In the genomic region with DNA sequence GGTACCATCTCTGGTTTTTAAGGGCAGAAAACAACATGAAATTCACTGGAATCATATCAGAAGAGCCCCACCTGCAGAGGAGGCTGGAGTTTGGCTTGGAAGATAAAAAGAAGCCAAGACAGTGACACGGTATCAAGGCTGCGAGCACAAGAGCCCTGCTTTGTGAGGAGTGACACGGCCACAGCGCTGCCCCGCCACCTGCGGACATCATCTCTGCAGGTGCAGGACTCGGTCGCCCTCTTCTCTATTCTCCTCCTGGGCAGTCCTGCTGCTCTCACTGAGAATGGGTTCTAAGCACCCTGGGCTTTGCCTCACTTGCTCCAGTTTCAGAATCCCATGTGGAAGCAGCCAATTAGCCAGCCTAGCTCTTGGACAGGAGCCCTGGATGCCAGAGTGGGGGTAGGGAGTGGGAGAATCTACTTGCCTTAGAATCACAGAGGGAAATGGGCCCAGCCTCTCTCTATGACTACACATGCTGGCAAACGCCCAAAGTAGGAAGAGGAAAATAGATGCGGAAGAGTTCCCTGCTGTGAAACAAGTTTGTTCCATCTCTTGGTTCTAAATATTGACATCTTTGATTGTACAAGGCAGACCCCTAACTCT, we compare ENCODE assay signal across 1 cellular context.
TF ChIP-seq lines count a peak whose summit lies in the region.

No MANE protein-coding gene starts in this region.

TF ChIP-seq in GM23338, 12 proteins besides CTCF, POLR2A, EP300 and RAD21 (continued from another document):
- TF ChIP-seq, protein P1, sequence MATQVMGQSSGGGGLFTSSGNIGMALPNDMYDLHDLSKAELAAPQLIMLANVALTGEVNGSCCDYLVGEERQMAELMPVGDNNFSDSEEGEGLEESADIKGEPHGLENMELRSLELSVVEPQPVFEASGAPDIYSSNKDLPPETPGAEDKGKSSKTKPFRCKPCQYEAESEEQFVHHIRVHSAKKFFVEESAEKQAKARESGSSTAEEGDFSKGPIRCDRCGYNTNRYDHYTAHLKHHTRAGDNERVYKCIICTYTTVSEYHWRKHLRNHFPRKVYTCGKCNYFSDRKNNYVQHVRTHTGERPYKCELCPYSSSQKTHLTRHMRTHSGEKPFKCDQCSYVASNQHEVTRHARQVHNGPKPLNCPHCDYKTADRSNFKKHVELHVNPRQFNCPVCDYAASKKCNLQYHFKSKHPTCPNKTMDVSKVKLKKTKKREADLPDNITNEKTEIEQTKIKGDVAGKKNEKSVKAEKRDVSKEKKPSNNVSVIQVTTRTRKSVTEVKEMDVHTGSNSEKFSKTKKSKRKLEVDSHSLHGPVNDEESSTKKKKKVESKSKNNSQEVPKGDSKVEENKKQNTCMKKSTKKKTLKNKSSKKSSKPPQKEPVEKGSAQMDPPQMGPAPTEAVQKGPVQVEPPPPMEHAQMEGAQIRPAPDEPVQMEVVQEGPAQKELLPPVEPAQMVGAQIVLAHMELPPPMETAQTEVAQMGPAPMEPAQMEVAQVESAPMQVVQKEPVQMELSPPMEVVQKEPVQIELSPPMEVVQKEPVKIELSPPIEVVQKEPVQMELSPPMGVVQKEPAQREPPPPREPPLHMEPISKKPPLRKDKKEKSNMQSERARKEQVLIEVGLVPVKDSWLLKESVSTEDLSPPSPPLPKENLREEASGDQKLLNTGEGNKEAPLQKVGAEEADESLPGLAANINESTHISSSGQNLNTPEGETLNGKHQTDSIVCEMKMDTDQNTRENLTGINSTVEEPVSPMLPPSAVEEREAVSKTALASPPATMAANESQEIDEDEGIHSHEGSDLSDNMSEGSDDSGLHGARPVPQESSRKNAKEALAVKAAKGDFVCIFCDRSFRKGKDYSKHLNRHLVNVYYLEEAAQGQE (IDR thresholded peaks at IDR 0.05; ENCODE audit: unreplicated experiment), result no peak
- no peak for TF ChIP-seq ZNF114 (CRISPR knock-in tag; IDR thresholded peaks at IDR 0.05)
